ENCODE assay signal across 10 cellular contexts in genomic region chr6:142838821-142839685, GRCh38.
DNase-seq lines count a peak whose midpoint lies in the region; ATAC-seq, FAIRE-seq and TF ChIP-seq lines count a peak whose summit lies in the region.
"Had no signal": no experiment of that assay in that cellular context is flagged by ENCODE, and none has a peak within 500 bp of the region (broad histone marks: within the 10 kb centered on the region; RNA-seq: fewer than 3 reads in every experiment).

No MANE protein-coding gene starts in this region.

- FAIRE-seq in GM19239 (lab: Jason Lieb, UNC) (peak; percentile 81), islet of Langerhans (lab: Jason Lieb, UNC) (peak; percentile 33)

- no peak overlapping the region for H3K27ac ChIP-seq in prostate gland
- H3K27ac ChIP-seq: KMS-11 had no signal

- peaks cover 9% of the 10 kb centered on the region for H3K36me3 Mint-ChIP-seq in activated B cell treated with CpG ODN at 0.5 μM for 24 hours (ENCODE audit: low read depth)

- H3K36me3 ChIP-seq in prostate gland = no peaks in the 10 kb centered on the region

- peak; percentile 71 for DNase-seq in A172 (ENCODE audit: low spot score)
- DNase-seq in GM19239 (ENCODE audit: insufficient read length, low spot score) = no peak
- no peak for DNase-seq in activated B cell treated with CpG ODN at 0.5 μM for 24 hours
- no peak for DNase-seq in CD1c-positive myeloid dendritic cell (ENCODE audit: extremely low spot score)
- DNase-seq in NCI-H1694 (lab: John Stamatoyannopoulos, UW) = no peak
- no peak for DNase-seq in prostate gland (ENCODE audit: low spot score)
- DNase-seq in NCI-H524 (lab: John Stamatoyannopoulos, UW) = no peak
- DNase-seq: stimulated activated CD4-positive, alpha-beta T cell treated with anti-CD3 and anti-CD28 coated beads, Interleukin-1b, Interleukin-23, amount 100 ng/mL, for 48 hours had no signal

- 81% methylated on average over 7 of the region's 7 CpGs for WGBS in prostate gland

- no peak for TF ChIP-seq CTCF in activated B cell treated with CpG ODN at 0.5 μM for 24 hours (IDR thresholded peaks at IDR 0.05)
- no peak for TF ChIP-seq CTCF in prostate gland (IDR thresholded peaks at IDR 0.05)

- no peak for TF ChIP-seq POLR2A in prostate gland (IDR thresholded peaks at IDR 0.05)

- POLR2A ChIA-PET in activated B cell treated with CpG ODN at 0.5 μM for 24 hours (lab: Charles Lee) = interaction anchor here (0.8 to 1.2 kb wide), 2 partner anchors 20 to 107 kb away, joined by 3 to 7 read pairs; no protein-coding TSS in a partner anchor

- H3K27me3 Mint-ChIP-seq in activated B cell treated with CpG ODN at 0.5 μM for 24 hours = no peaks in the 10 kb centered on the region

- CTCF ChIA-PET in activated B cell treated with CpG ODN at 0.5 μM for 24 hours (lab: Charles Lee) = interaction anchor here (1.1 to 1.8 kb wide), 2 partner anchors 9 to 46 kb away, joined by 4 to 5 read pairs; no protein-coding TSS in a partner anchor

- peak; percentile 36 for ATAC-seq in activated B cell treated with CpG ODN at 0.5 μM for 24 hours (ENCODE audit: low read depth)

- H3K4me1 ChIP-seq in prostate gland (replicated peaks) = no peaks in the 10 kb centered on the region

- H3K9me3 ChIP-seq in prostate gland = no peaks in the 10 kb centered on the region

- intact Hi-C loops in activated B cell treated with CpG ODN at 0.5 μM for 24 hours (cut with micrococcal nuclease) = no loop called here
- intact Hi-C loops in prostate gland (cut with DNase I) = no loop called here

- no peaks in the 10 kb centered on the region for H3K27me3 ChIP-seq in prostate gland (replicated peaks; ENCODE audit: insufficient read depth)

- peak overlapping the region; percentile 32 for H3K4me3 Mint-ChIP-seq in activated B cell treated with CpG ODN at 0.5 μM for 24 hours

- peak overlapping the region; percentile 86 for H3K27ac Mint-ChIP-seq in activated B cell treated with CpG ODN at 0.5 μM for 24 hours

- H3K4me3 ChIP-seq in prostate gland = no peak overlapping the region

- peaks cover 65% of the 10 kb centered on the region for H3K4me1 Mint-ChIP-seq in activated B cell treated with CpG ODN at 0.5 μM for 24 hours

- H3K9me3 Mint-ChIP-seq in activated B cell treated with CpG ODN at 0.5 μM for 24 hours = no peaks in the 10 kb centered on the region
